ENCODE assay signal across 8 cellular contexts in genomic region chrX:2627272-2627867, GRCh38.
DNase-seq lines count a peak whose midpoint lies in the region; ATAC-seq and TF ChIP-seq lines count a peak whose summit lies in the region.

No MANE protein-coding gene starts in this region.

- H3K4me1 ChIP-seq in esophagus muscularis mucosa (no peaks in the 10 kb centered on the region), trophoblast cell (ENCODE audit: control insufficient read depth in 1 of 2, insufficient read depth in 2 of 2, low read length in 2 of 2) (no peaks in the 10 kb centered on the region)

- H3K4me2 ChIP-seq in trophoblast cell (ENCODE audit: low read length) = no peak overlapping the region

- ATAC-seq in GM18502 (IDR thresholded peaks at IDR 0.05; ENCODE audit: poor library complexity, unreplicated experiment) = peak; percentile 83
- ATAC-seq in HG02852 (IDR thresholded peaks at IDR 0.05; ENCODE audit: unreplicated experiment) = peak; percentile 81

- H2BK5ac ChIP-seq in trophoblast cell (ENCODE audit: low read depth, low read length, poor library complexity) = no peak overlapping the region

- H3K9me3 ChIP-seq in esophagus muscularis mucosa = peaks cover 0 to 5% (median 0%) of the 10 kb centered on the region in 4 donors
- H3K9me3 ChIP-seq in trophoblast cell (ENCODE audit: insufficient read depth, low read depth, low read length) = no peaks in the 10 kb centered on the region

- peaks cover 9 to 34% (median 20%) of the 10 kb centered on the region in 4 donors for H3K36me3 ChIP-seq in esophagus muscularis mucosa
- H3K36me3 ChIP-seq in trophoblast cell (ENCODE audit: control insufficient read depth in 1 of 2, insufficient read depth in 2 of 2, low read length in 2 of 2) = peaks cover 11 to 31% of the 10 kb centered on the region in 2 experiments

- H2BK120ac ChIP-seq in trophoblast cell (ENCODE audit: insufficient read depth, low read length, poor library complexity) = no peak overlapping the region

- H2AFZ ChIP-seq in trophoblast cell (ENCODE audit: insufficient read depth, low read length, poor library complexity) = no peak overlapping the region

- H3K79me2 ChIP-seq in trophoblast cell (ENCODE audit: control insufficient read depth, insufficient read depth, low read length, poor library complexity) = no peaks in the 10 kb centered on the region

- H3K4ac ChIP-seq in trophoblast cell (ENCODE audit: low read depth, low read length) = no peak overlapping the region

- 41% methylated on average over 3 of the region's 3 CpGs for WGBS in esophagus muscularis mucosa
- no CpG with 5 or more reads among the region's 3 CpGs for WGBS in trophoblast cell (ENCODE audit: extremely low coverage, insufficient coverage, insufficient read length)

- H3K79me1 ChIP-seq in trophoblast cell (ENCODE audit: low read length) = no peaks in the 10 kb centered on the region

- TF ChIP-seq CTCF in esophagus muscularis mucosa (IDR thresholded peaks at IDR 0.05) = peak; percentile 29 to 65 (median 45)

- no peak overlapping the region for H2BK12ac ChIP-seq in trophoblast cell (ENCODE audit: low read length)

- H4K12ac ChIP-seq in trophoblast cell (ENCODE audit: low read depth, low read length) = no peak overlapping the region

- DNase-seq in T-helper 1 cell = peak in 3 of 5 donors; percentile 22 to 64 (median 25)
- peak; percentile 82 for DNase-seq in esophagus muscularis mucosa (ENCODE audit: extremely low spot score)
- DNase-seq in trophoblast cell = peak; percentile 35 to 69
- DNase-seq in MV-4-11 (lab: John Stamatoyannopoulos, UW) = no peak
- DNase-seq in OCI-M2 (lab: John Stamatoyannopoulos, UW; ENCODE audit: unreplicated experiment) = no peak
- no peak for DNase-seq in GDM1 (lab: John Stamatoyannopoulos, UW)

- H4K91ac ChIP-seq in trophoblast cell (ENCODE audit: low read depth, low read length) = no peak overlapping the region

- no peak overlapping the region for H3K23ac ChIP-seq in trophoblast cell (ENCODE audit: low read length)

- H3K18ac ChIP-seq in trophoblast cell (ENCODE audit: low read length) = no peak overlapping the region

- intact Hi-C loops in esophagus muscularis mucosa (cut with DNase I) = no loop called here

- no peak overlapping the region for H3K4me3 ChIP-seq in esophagus muscularis mucosa
- no peak overlapping the region for H3K4me3 ChIP-seq in trophoblast cell (ENCODE audit: low read depth, low read length)

- no peak overlapping the region for H3K14ac ChIP-seq in trophoblast cell (ENCODE audit: low read length)

- TF ChIP-seq POLR2A in esophagus muscularis mucosa (IDR thresholded peaks at IDR 0.05; ENCODE audit: low read depth) = no peak

- H3K27me3 ChIP-seq in esophagus muscularis mucosa = no peaks in the 10 kb centered on the region
- no peaks in the 10 kb centered on the region for H3K27me3 ChIP-seq in trophoblast cell (ENCODE audit: insufficient read depth, low read length)

- no peak overlapping the region for H3K9ac ChIP-seq in trophoblast cell (ENCODE audit: low read length)

- TF ChIP-seq EP300 in esophagus muscularis mucosa (IDR thresholded peaks at IDR 0.05) = no peak

- no peak overlapping the region for H3K27ac ChIP-seq in esophagus muscularis mucosa (replicated peaks in 1 of 4)
- no peak overlapping the region for H3K27ac ChIP-seq in trophoblast cell (ENCODE audit: low read depth, low read length)

- no peak overlapping the region for H4K8ac ChIP-seq in trophoblast cell (ENCODE audit: low read depth, low read length)

- no peak overlapping the region for H2AK5ac ChIP-seq in trophoblast cell (ENCODE audit: low read length)

Comparison
In these comparisons a context has a peak if more than half of its experiments do, and no peak if none do; other contexts are left out.
1. DNase-seq: peak in T-helper 1 cell (3 of 5), esophagus muscularis mucosa (single experiment) and trophoblast cell (2 of 2); none in MV-4-11 (single experiment), OCI-M2 (single experiment) and GDM1 (single experiment).